ENCODE assay signal across 23 cellular contexts in genomic region chr1:203658274-203658673, GRCh38. TPM values are rescaled to one million over a fixed set of nuclear protein-coding genes. Genes with fewer than 3 reads are reported as not detected.
DNase-seq lines count a peak whose midpoint lies in the region; ATAC-seq, FAIRE-seq and TF ChIP-seq lines count a peak whose summit lies in the region.
"Had no signal": no experiment of that assay in that cellular context is flagged by ENCODE, and none has a peak within 500 bp of the region (broad histone marks: within the 10 kb centered on the region; RNA-seq: fewer than 3 reads in every experiment).

No MANE protein-coding gene starts in this region.

- H3K18ac ChIP-seq in H1 (ENCODE audit: extremely low read depth, low read length) = no peak overlapping the region

- H3K27ac Mint-ChIP-seq in T-helper 17 cell (peak overlapping the region; percentile 98), mesothelial cell of epicardium (peak overlapping the region; percentile 64)
- peak overlapping the region; percentile 67 for H3K27ac Mint-ChIP-seq in stimulated activated effector memory CD8-positive, alpha-beta T cell treated with anti-CD3 and anti-CD28 coated beads, Interleukin-12 subunit alpha, Interleukin-12 subunit beta, amount 100 ng/mL, for 72 hours
- H3K27ac Mint-ChIP-seq: GM23338, IgD-negative memory B cell had no signal

- no peak overlapping the region for H2BK15ac ChIP-seq in H1 (ENCODE audit: low read length)

- TF ChIP-seq RAD21 in H1 (IDR thresholded peaks at IDR 0.05 in 1 of 2, conservative IDR thresholded peaks at IDR 0.05 in 1 of 2; ENCODE audit: low read depth in 2 of 2, low read length in 2 of 2) = no peak; a peak in 1 of 4 replicates

- TF ChIP-seq POLR2A in H1 (IDR thresholded peaks at IDR 0.05; ENCODE audit: control extremely low read depth in 1 of 2, low read depth in 2 of 2, low read length in 2 of 2) = no peak

- DNase-seq in T-helper 17 cell (no peak), H1 (ENCODE audit: low read depth in 1 of 2, low spot score in 2 of 2) (no peak), mesothelial cell of epicardium (ENCODE audit: low spot score in 2 of 2, unreplicated experiment in 2 of 2) (no peak), GM13977 (ENCODE audit: low spot score) (no peak), DMS79 (lab: John Stamatoyannopoulos, UW) (no peak)
- DNase-seq in stimulated activated effector memory CD8-positive, alpha-beta T cell treated with anti-CD3 and anti-CD28 coated beads, Interleukin-12 subunit alpha, Interleukin-12 subunit beta, amount 100 ng/mL, for 72 hours (ENCODE audit: low spot score in 2 of 2) = no peak
- DNase-seq: CD4-positive, CD25-positive, alpha-beta regulatory T cell; COR-L47; DMS 273 treated with DMSO at 0.1 percent for 48 hours; HCEC 1CT; Karpas-422; NCI-H187; NCI-H446 treated with DMSO at 0.1 percent for 48 hours; NCI-H526 treated with DMSO at 0.1 percent for 48 hours; PC-9; RPMI8226; SHP77 had no signal

- no peaks in the 10 kb centered on the region for H3K79me2 ChIP-seq in H1 (ENCODE audit: control insufficient read depth in 1 of 2, insufficient read depth in 2 of 2, low read length in 2 of 2)

- H2BK20ac ChIP-seq in H1 (ENCODE audit: low read length) = no peak overlapping the region

- no peak overlapping the region for H3K4me3 ChIP-seq in H1 (ENCODE audit: extremely low read depth in 1 of 4, insufficient read depth in 2 of 4, low read depth in 3 of 4, low read length in 4 of 4)
- H3K4me3 ChIP-seq: GM23338, PC-9, SK-N-MC had no signal

- peaks cover 9% of the 10 kb centered on the region for H3K36me3 Mint-ChIP-seq in T-helper 17 cell (ENCODE audit: low read depth)
- peaks cover 7% of the 10 kb centered on the region for H3K36me3 Mint-ChIP-seq in mesothelial cell of epicardium
- H3K36me3 Mint-ChIP-seq in stimulated activated effector memory CD8-positive, alpha-beta T cell treated with anti-CD3 and anti-CD28 coated beads, Interleukin-12 subunit alpha, Interleukin-12 subunit beta, amount 100 ng/mL, for 72 hours = peaks cover 50% of the 10 kb centered on the region

- H4K20me1 ChIP-seq in H1 (replicated peaks in 1 of 2; ENCODE audit: control insufficient read depth in 1 of 2, insufficient read depth in 2 of 2, low read length in 2 of 2) = no peaks in the 10 kb centered on the region

- H3K23me2 ChIP-seq in H1 (ENCODE audit: low read depth, low read length) = no peaks in the 10 kb centered on the region

- no peak overlapping the region for H2BK12ac ChIP-seq in H1 (ENCODE audit: low read depth, low read length)

- ATAC-seq in T-helper 17 cell = no peak
- ATAC-seq in stimulated activated effector memory CD8-positive, alpha-beta T cell treated with anti-CD3 and anti-CD28 coated beads, Interleukin-12 subunit alpha, Interleukin-12 subunit beta, amount 100 ng/mL, for 72 hours = no peak
- no peak for ATAC-seq in GM21526 (IDR thresholded peaks at IDR 0.05; ENCODE audit: low FRiP score, unreplicated experiment)

- H4K8ac ChIP-seq in H1 (ENCODE audit: extremely low read depth, insufficient read depth, low read length) = no peak overlapping the region

- TF ChIP-seq CTCF in H1 (IDR thresholded peaks at IDR 0.05; ENCODE audit: control extremely low read depth in 1 of 3, insufficient read depth in 1 of 3, low read depth in 1 of 3, low read length in 3 of 3) (no peak), mesothelial cell of epicardium (IDR thresholded peaks at IDR 0.05; ENCODE audit: unreplicated experiment) (no peak), GM13977 (IDR thresholded peaks at IDR 0.05; ENCODE audit: extremely low read depth, insufficient read depth, missing control alignments) (no peak)

- no peak overlapping the region for H3K4me3 Mint-ChIP-seq in T-helper 17 cell
- no peak overlapping the region for H3K4me3 Mint-ChIP-seq in mesothelial cell of epicardium
- H3K4me3 Mint-ChIP-seq in stimulated activated effector memory CD8-positive, alpha-beta T cell treated with anti-CD3 and anti-CD28 coated beads, Interleukin-12 subunit alpha, Interleukin-12 subunit beta, amount 100 ng/mL, for 72 hours = no peak overlapping the region
- H3K4me3 Mint-ChIP-seq: CD4-positive, CD25-positive, alpha-beta regulatory T cell; GM23338; IgD-negative memory B cell had no signal

- in situ Hi-C loops in GM13977 (cut with MboI; ENCODE audit: low pct_unique_long_range_greater_than_20kb, low sequenced_read_pairs, unreplicated experiment) = no loop called here

- no peak overlapping the region for H2AFZ ChIP-seq in H1 (ENCODE audit: low read length)
- H2AFZ ChIP-seq: GM23338, PC-9 had no signal

- POLR2A ChIA-PET in H1 (lab: Charles Lee; ENCODE audit: partially characterized antibody) = interaction anchor here (0.6 kb wide), 1 partner anchor 32 kb away, joined by 4 read pairs; the partner anchor contains the start of gene ATP2B4

- H4K5ac ChIP-seq in H1 (ENCODE audit: insufficient read length, low read depth, low read length) = no peak overlapping the region

- H3K36me3 ChIP-seq in H1 (ENCODE audit: control insufficient read depth in 2 of 4, insufficient read depth in 4 of 4, low read length in 3 of 4) = no peaks in the 10 kb centered on the region

- H3K14ac ChIP-seq in H1 (ENCODE audit: insufficient read length) = no peak overlapping the region

- no peak overlapping the region for H2AK5ac ChIP-seq in H1 (ENCODE audit: low read depth, low read length)

- H3K4me1 ChIP-seq in H1 (replicated peaks in 1 of 4; ENCODE audit: control insufficient read depth in 3 of 4, insufficient read depth in 4 of 4, low read length in 3 of 4) = peaks cover 0 to 7% (median 0%) of the 10 kb centered on the region in 4 experiments; a peak in 2 of 7 replicates

- no peaks in the 10 kb centered on the region for H3K9me3 Mint-ChIP-seq in mesothelial cell of epicardium
- H3K9me3 Mint-ChIP-seq in stimulated activated effector memory CD8-positive, alpha-beta T cell treated with anti-CD3 and anti-CD28 coated beads, Interleukin-12 subunit alpha, Interleukin-12 subunit beta, amount 100 ng/mL, for 72 hours = no peaks in the 10 kb centered on the region
- H3K9me3 Mint-ChIP-seq: CD4-positive, CD25-positive, alpha-beta regulatory T cell; GM23338; IgD-negative memory B cell had no signal

- no peaks in the 10 kb centered on the region for H3K79me1 ChIP-seq in H1 (ENCODE audit: low read depth, low read length)

- no peak for FAIRE-seq in H1 (lab: Jason Lieb, UNC)
- FAIRE-seq: GM12891, HTR-8/SVneo had no signal

- no peak overlapping the region for H4K91ac ChIP-seq in H1 (replicated peaks; ENCODE audit: insufficient read length, low read length)

- H3K4me2 ChIP-seq in H1 (ENCODE audit: insufficient read depth in 1 of 2, low read depth in 2 of 2, low read length in 2 of 2) = no peak overlapping the region
- H3K4me2 ChIP-seq: PC-9 had no signal

- H2BK5ac ChIP-seq in H1 (ENCODE audit: low read depth, low read length) = no peak overlapping the region

- H3K4me1 Mint-ChIP-seq in T-helper 17 cell (peaks cover 52% of the 10 kb centered on the region), mesothelial cell of epicardium (peaks cover 24% of the 10 kb centered on the region)
- H3K4me1 Mint-ChIP-seq in stimulated activated effector memory CD8-positive, alpha-beta T cell treated with anti-CD3 and anti-CD28 coated beads, Interleukin-12 subunit alpha, Interleukin-12 subunit beta, amount 100 ng/mL, for 72 hours = peaks cover 79% of the 10 kb centered on the region

- H3K9me3 ChIP-seq in T-helper 17 cell (ENCODE audit: control insufficient read depth, low read length, poor library complexity, severe bottlenecking) (no peaks in the 10 kb centered on the region), H1 (ENCODE audit: insufficient read depth in 2 of 2, low read depth in 1 of 2, low read length in 1 of 2) (no peaks in the 10 kb centered on the region)

- H3K27me3 ChIP-seq in H1 (replicated peaks in 1 of 4; ENCODE audit: control insufficient read depth in 3 of 4, extremely low read depth in 1 of 4, insufficient read depth in 3 of 4, low read length in 3 of 4) = no peaks in the 10 kb centered on the region

- no peak overlapping the region for H3K56ac ChIP-seq in H1 (replicated peaks; ENCODE audit: insufficient read length, low read depth, low read length)

- H3K9ac ChIP-seq in H1 (replicated peaks in 1 of 4; ENCODE audit: extremely low read depth in 1 of 4, low read depth in 3 of 4, low read length in 3 of 4) = no peak overlapping the region

- WGBS in H1 (ENCODE audit: extremely low coverage in 1 of 2, insufficient coverage in 1 of 2, insufficient read length in 1 of 2, insufficient replicate concordance in 2 of 2, low coverage in 1 of 2, low lambda C conversion rate in 2 of 2, missing lambda C conversion rate in 1 of 2), 2 experiments = 95% methylated on average over 4 of the region's 4 CpGs; no CpG with 5 or more reads in 1 of the 2 experiments

- no peak overlapping the region for H3K4ac ChIP-seq in H1 (replicated peaks; ENCODE audit: insufficient read length, low read depth, low read length)

- peak overlapping the region; percentile 86 for H2BK120ac ChIP-seq in H1 (replicated peaks; ENCODE audit: low read depth, low read length)

- CTCF ChIA-PET in H1 (lab: Charles Lee; ENCODE audit: partially characterized antibody) = interaction anchor here (0.7 to 3.4 kb wide), 3 partner anchors 9 to 44 kb away, joined by 3 to 17 read pairs (median 4); no protein-coding TSS in a partner anchor

- H3K23ac ChIP-seq in H1 (ENCODE audit: insufficient read length) = no peak overlapping the region

- no peak overlapping the region for H3K27ac ChIP-seq in H1 (ENCODE audit: low read depth, low read length)
- H3K27ac ChIP-seq: PC-9, SK-N-MC had no signal

- H3K27me3 Mint-ChIP-seq in T-helper 17 cell (no peaks in the 10 kb centered on the region), mesothelial cell of epicardium (ENCODE audit: low read depth) (no peaks in the 10 kb centered on the region)
- H3K27me3 Mint-ChIP-seq: CD4-positive, CD25-positive, alpha-beta regulatory T cell; IgD-negative memory B cell had no signal

- no peak for TF ChIP-seq EP300 in H1 (IDR thresholded peaks at IDR 0.05; ENCODE audit: borderline replicate concordance in 1 of 2, low read depth in 2 of 2, low read length in 2 of 2)

TF ChIP-seq in H1, 55 proteins besides CTCF, POLR2A, EP300 and RAD21 (continues in another document):
- TF ChIP-seq HDAC6 (IDR thresholded peaks at IDR 0.05; ENCODE audit: low read depth, low read length) = no peak

RNA-seq across cellular contexts. Expression of gene ATP2B4, which starts 31.6 kb away (rescaled TPM):
- total RNA-seq in T-helper 17 cell = 10 to 100 TPM; 92.5 to 99.2 TPM
- total RNA-seq in H1 (2021; fragmentation: NEBNext Ultra II Directional; extraction: Animal tissue kit (Norgen Biotek cat#: 25700)) = 11.2 and 12.3 TPM in 2 replicates
- polyA plus RNA-seq in H1 (2011; rRNA removed) = 12.2 and 17.5 TPM in 2 replicates
- polyA plus RNA-seq in H1 (2011; cell fraction: cytosol; rRNA removed) = 17.0 TPM
- polyA plus RNA-seq in H1 (2011; cell fraction: nucleus; rRNA removed) = 27.5 TPM
- 12.1 to 18.5 TPM (median 15.9 TPM) in 4 replicates for polyA plus RNA-seq in H1 (2012, experiment 1 of 2)
- 1.3 TPM for polyA plus RNA-seq in H1 (2012, experiment 2 of 2)
- 16.3 TPM for polyA plus RNA-seq in H1 (2013, experiment 1 of 2)
- polyA plus RNA-seq in H1 (2013, experiment 2 of 2) = 14.3 TPM
- polyA minus RNA-seq in H1 (2011; rRNA and poly(A)+ RNA removed) = 66.3 and 82.5 TPM in 2 replicates
- 35.2 TPM for polyA minus RNA-seq in H1 (2011; cell fraction: cytosol; rRNA and poly(A)+ RNA removed)
- 34.8 TPM for polyA minus RNA-seq in H1 (2011; cell fraction: nucleus; rRNA and poly(A)+ RNA removed)
- 234 to 238 TPM (median 237 TPM) in 3 replicates for total RNA-seq in mesothelial cell of epicardium
